ENCODE assay signal across 8 cellular contexts in genomic region chr9:129384138-129384886, GRCh38.
A peak's percentile ranks its signal among the peaks of the same experiment; 100 is the strongest.
DNase-seq lines count a peak whose midpoint lies in the region; ATAC-seq and TF ChIP-seq lines count a peak whose summit lies in the region.

No MANE protein-coding gene starts in this region.

- intact Hi-C loops in A673 (cut with micrococcal nuclease; ENCODE audit: unreplicated experiment), result no loop called here
- intact Hi-C loops in naive thymus-derived CD4-positive, alpha-beta T cell (cut with micrococcal nuclease), result loop anchor here in 1 of 2 donors (5.0 kb wide), 1 partner anchor 47 kb away; no protein-coding TSS in a partner anchor

- no peaks in the 10 kb centered on the region for H3K36me3 Mint-ChIP-seq in IgD-negative memory B cell
- H3K36me3 Mint-ChIP-seq in naive thymus-derived CD4-positive, alpha-beta T cell, result no peaks in the 10 kb centered on the region

- peaks cover 0 to 1% (median 0%) of the 10 kb centered on the region in 3 donors for H3K9me3 Mint-ChIP-seq in IgD-negative memory B cell
- peaks cover 0 to 3% (median 0%) of the 10 kb centered on the region in 11 donors for H3K9me3 Mint-ChIP-seq in naive thymus-derived CD4-positive, alpha-beta T cell

- H3K4me1 Mint-ChIP-seq in IgD-negative memory B cell, result peaks cover 5 to 8% (median 6%) of the 10 kb centered on the region in 3 donors
- H3K4me1 Mint-ChIP-seq in naive thymus-derived CD4-positive, alpha-beta T cell, result peaks cover 8 to 19% (median 10%) of the 10 kb centered on the region in 7 donors

- H3K27me3 ChIP-seq in A673 (replicated peaks; ENCODE audit: insufficient read depth, low read depth, low read length, poor library complexity), result no peaks in the 10 kb centered on the region
- no peaks in the 10 kb centered on the region for H3K27me3 ChIP-seq in naive thymus-derived CD4-positive, alpha-beta T cell (ENCODE audit: control insufficient read depth in 2 of 2, insufficient read depth in 2 of 2, low read length in 2 of 2)

- peak overlapping the region; percentile 47 for H3K4me3 ChIP-seq in A673 (ENCODE audit: low read depth, low read length, poor library complexity, severe bottlenecking)
- H3K4me3 ChIP-seq in naive thymus-derived CD4-positive, alpha-beta T cell (ENCODE audit: low read length), result peak overlapping the region; percentile 62

- BruUV-seq in A673 (replicated peaks; lab: Mats Ljungman, UMichigan), result no TSS peak

- ATAC-seq in naive thymus-derived CD4-positive, alpha-beta T cell, result no peak
- no peak for ATAC-seq in GM19455 (IDR thresholded peaks at IDR 0.05; ENCODE audit: unreplicated experiment)

- H3K36me3 ChIP-seq in A673 (ENCODE audit: insufficient read depth, low read length, poor library complexity, severe bottlenecking), result no peaks in the 10 kb centered on the region
- no peaks in the 10 kb centered on the region for H3K36me3 ChIP-seq in naive thymus-derived CD4-positive, alpha-beta T cell (ENCODE audit: control insufficient read depth in 2 of 3, insufficient read depth in 3 of 3, low read length in 3 of 3)

- peak overlapping the region; percentile 94 to 97 (median 95) for H3K27ac Mint-ChIP-seq in IgD-negative memory B cell
- peak overlapping the region; percentile 72 to 96 (median 92) for H3K27ac Mint-ChIP-seq in naive thymus-derived CD4-positive, alpha-beta T cell

- H3K4me1 ChIP-seq in A673 (ENCODE audit: insufficient read depth, low read length, poor library complexity, severe bottlenecking), result peaks cover 10% of the 10 kb centered on the region
- peaks cover 0 to 12% of the 10 kb centered on the region in 2 donors for H3K4me1 ChIP-seq in naive thymus-derived CD4-positive, alpha-beta T cell (ENCODE audit: control insufficient read depth in 2 of 2, insufficient read depth in 2 of 2, low read length in 2 of 2)

- peak overlapping the region; percentile 53 to 90 (median 79) for H3K4me3 Mint-ChIP-seq in IgD-negative memory B cell
- H3K4me3 Mint-ChIP-seq in naive thymus-derived CD4-positive, alpha-beta T cell, result peak overlapping the region; percentile 70 to 86 (median 82)

- POLR2A ChIA-PET in A673 (lab: Charles Lee; ENCODE audit: low non-redundant PET), result no interaction called here
- POLR2A ChIA-PET in naive thymus-derived CD4-positive, alpha-beta T cell (lab: Charles Lee), result interaction anchor here (0.5 to 3.1 kb wide), 20 partner anchors 11 to 853 kb away, joined by 3 to 11 read pairs (median 4); partner anchors contain the start of gene IER5L

- DNase-seq in A673 (ENCODE audit: low spot score) (no peak), NCI-H187 treated with DMSO at 0.1 percent for 48 hours (lab: John Stamatoyannopoulos, UW) (no peak), midbrain (lab: John Stamatoyannopoulos, UW) (no peak), NCI-H2081 (lab: John Stamatoyannopoulos, UW) (no peak)
- DNase-seq in naive thymus-derived CD4-positive, alpha-beta T cell, result no peak

- H3K27me3 Mint-ChIP-seq in IgD-negative memory B cell, result peaks cover 3% of the 10 kb centered on the region
- peaks cover 0 to 9% (median 0%) of the 10 kb centered on the region in 5 donors for H3K27me3 Mint-ChIP-seq in naive thymus-derived CD4-positive, alpha-beta T cell

- H3K9me3 ChIP-seq in A673 (ENCODE audit: low read depth, low read length, poor library complexity, severe bottlenecking), result no peaks in the 10 kb centered on the region
- H3K9me3 ChIP-seq in naive thymus-derived CD4-positive, alpha-beta T cell (ENCODE audit: control insufficient read depth in 2 of 3, low read length in 3 of 3), result no peaks in the 10 kb centered on the region

- H3K27ac ChIP-seq in A673 (ENCODE audit: low read depth, low read length, poor library complexity, severe bottlenecking), result peak overlapping the region; percentile 43
- H3K27ac ChIP-seq in cingulate gyrus (ENCODE audit: low read depth, low read length), result peak overlapping the region; percentile 83
- peak overlapping the region; percentile 82 for H3K27ac ChIP-seq in naive thymus-derived CD4-positive, alpha-beta T cell (ENCODE audit: low read depth, low read length)

- no peak for TF ChIP-seq CTCF in A673 (conservative IDR thresholded peaks at IDR 0.05; ENCODE audit: low read depth, low read length)

- CTCF ChIA-PET in A673 (lab: Charles Lee), result no interaction called here
- CTCF ChIA-PET in naive thymus-derived CD4-positive, alpha-beta T cell (lab: Charles Lee), result interaction anchor here (0.5 to 1.7 kb wide), 3 partner anchors 11 to 878 kb away, joined by 3 to 4 read pairs (median 4); no protein-coding TSS in a partner anchor
